7 cellular contexts compared by ENCODE assay signal in genomic region chr2:91528361-91528760, GRCh38.
A peak's percentile ranks its signal among the peaks of the same experiment; 100 is the strongest.
DNase-seq lines count a peak whose midpoint lies in the region; ATAC-seq and TF ChIP-seq lines count a peak whose summit lies in the region.
"Not testable (repeated sequence)": the region's sequence is repeated elsewhere in the genome, so short reads cannot be mapped to it uniquely, and the experiment has no call there.

No MANE protein-coding gene starts in this region.

- H3K36me3 ChIP-seq in Peyer's patch; right lobe of liver; spleen; aorta (ENCODE audit: control insufficient read depth in 1 of 2, insufficient read depth in 2 of 2, low read length in 1 of 2): not testable (repeated sequence)

- H3K27me3 Mint-ChIP-seq in osteocyte (ENCODE audit: unreplicated experiment), result not testable (repeated sequence)

- H3K4me3 ChIP-seq in Peyer's patch; right cardiac atrium (ENCODE audit: low read length); right lobe of liver; spleen; aorta (ENCODE audit: low read length in 2 of 2): not testable (repeated sequence)

- H3K27me3 ChIP-seq in Peyer's patch; right cardiac atrium (ENCODE audit: control insufficient read depth, insufficient read depth); right lobe of liver; spleen (replicated peaks in 1 of 7); aorta (ENCODE audit: control insufficient read depth in 1 of 2, insufficient read depth in 2 of 2, low read length in 1 of 2): not testable (repeated sequence)

- ATAC-seq in right cardiac atrium; right lobe of liver; aorta (ENCODE audit: low FRiP score): not testable (repeated sequence)

- DNase-seq in Peyer's patch, result peak in 2 of 3 donors; percentile 39 to 46
- peak; percentile 30 for DNase-seq in ecto neural progenitor cell (ENCODE audit: low spot score)
- DNase-seq in right cardiac atrium, result peak; percentile 7 to 48 (median 27)
- DNase-seq in right lobe of liver, result peak in 2 of 3 donors; percentile 18 to 48
- peak; percentile 84 for DNase-seq in osteocyte (ENCODE audit: extremely low spot score, unreplicated experiment)
- DNase-seq in spleen, result peak; percentile 72
- DNase-seq in aorta, result peak; percentile 47 to 67

- intact Hi-C loops in right cardiac atrium (cut with DNase I); right lobe of liver (cut with DNase I); spleen (cut with DNase I; ENCODE audit: low total_unique reads); aorta (cut with DNase I): not testable (repeated sequence)

- TF ChIP-seq POLR2A in Peyer's patch (IDR thresholded peaks at IDR 0.05); right lobe of liver (IDR thresholded peaks at IDR 0.05); spleen (IDR thresholded peaks at IDR 0.05): not testable (repeated sequence)

- not testable (repeated sequence) for H3K27ac ChIP-seq in Peyer's patch; right cardiac atrium (ENCODE audit: low read length); right lobe of liver; spleen; aorta (ENCODE audit: low read depth in 1 of 2, low read length in 2 of 2)

- H3K36me3 Mint-ChIP-seq in osteocyte (ENCODE audit: unreplicated experiment), result not testable (repeated sequence)

- not testable (repeated sequence) for H3K4me1 Mint-ChIP-seq in osteocyte (ENCODE audit: unreplicated experiment)

- H3K9me3 Mint-ChIP-seq in osteocyte (ENCODE audit: unreplicated experiment), result not testable (repeated sequence)

- H3K4me1 ChIP-seq in Peyer's patch; right cardiac atrium (ENCODE audit: control insufficient read depth, insufficient read depth, low read length); right lobe of liver; spleen; aorta (ENCODE audit: control insufficient read depth in 1 of 2, insufficient read depth in 2 of 2, low read length in 2 of 2): not testable (repeated sequence)

- H3K4me3 Mint-ChIP-seq in osteocyte (ENCODE audit: unreplicated experiment), result not testable (repeated sequence)

- TF ChIP-seq CTCF in Peyer's patch (IDR thresholded peaks at IDR 0.05); right lobe of liver (IDR thresholded peaks at IDR 0.05); osteocyte (IDR thresholded peaks at IDR 0.05); spleen (IDR thresholded peaks at IDR 0.05 in 8 of 11, conservative IDR thresholded peaks at IDR 0.05 in 3 of 11): not testable (repeated sequence)

- H3K9me3 ChIP-seq in Peyer's patch; right cardiac atrium (ENCODE audit: control insufficient read depth, low read length); right lobe of liver; spleen; aorta (ENCODE audit: control insufficient read depth, low read length): not testable (repeated sequence)

- H3K27ac Mint-ChIP-seq in osteocyte (ENCODE audit: unreplicated experiment), result not testable (repeated sequence)

- 96% methylated on average over 2 of the region's 2 CpGs for WGBS in right cardiac atrium
- WGBS in right lobe of liver (ENCODE audit: insufficient coverage, low coverage, low lambda C conversion rate, missing lambda C conversion rate), result 70% methylated on average over 2 of the region's 2 CpGs
- WGBS in spleen, 5 donors, result 80 to 100% (median 92%) methylated on average over 1 to 2 of the region's 2 CpGs
- 84 to 92% methylated on average over 2 of the region's 2 CpGs for WGBS in aorta, 2 donors

Comparison
In these comparisons a context has a peak if more than half of its experiments do, and no peak if none do; other contexts are left out.
1. DNase-seq: peak in every context shown above with its lines; median percentile 84 in osteocyte; 72 in spleen; 57 in aorta; 42 in Peyer's patch; 33 in right lobe of liver; 30 in ecto neural progenitor cell; 27 in right cardiac atrium.